2 cellular contexts compared by ENCODE assay signal in the genomic region with DNA sequence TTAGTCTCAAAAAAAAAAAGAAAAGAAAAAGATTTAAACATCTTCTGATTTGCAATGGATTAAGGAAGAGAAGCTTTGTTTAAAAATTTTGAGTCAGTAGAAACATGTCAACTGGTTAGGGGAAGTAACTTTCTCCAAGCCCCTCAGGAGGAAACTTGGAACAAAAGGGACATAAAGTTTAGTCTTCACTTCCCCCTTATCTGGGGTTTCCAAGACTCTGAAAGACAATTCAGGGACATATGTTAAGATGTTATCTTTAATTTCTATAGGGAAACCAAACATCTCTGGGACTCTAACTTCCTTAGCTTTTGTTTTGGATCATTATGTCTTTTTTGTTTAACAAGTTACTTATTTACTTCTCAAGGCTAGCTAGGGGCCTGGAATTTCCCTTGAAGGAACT.
TF ChIP-seq lines count a peak whose summit lies in the region.

No MANE protein-coding gene starts in this region.

TF ChIP-seq in K562, 482 proteins besides CTCF, POLR2A, EP300 and RAD21 (continued from another document):
- TF ChIP-seq SOX6 (IDR thresholded peaks at IDR 0.05), result peak; percentile 72

TF ChIP-seq in HEK293T, 16 proteins besides CTCF, POLR2A, EP300 and RAD21 (continued from another document):
- no peak for TF ChIP-seq FOXM1 (IDR thresholded peaks at IDR 0.05; ENCODE audit: borderline replicate concordance)
- no peak for TF ChIP-seq ZNF384 (IDR thresholded peaks at IDR 0.05)
- no peak for TF ChIP-seq BHLHE40 (IDR thresholded peaks at IDR 0.05; ENCODE audit: borderline replicate concordance)
- TF ChIP-seq L3MBTL2 (conservative IDR thresholded peaks at IDR 0.05), result no peak
- no peak for TF ChIP-seq LEF1 (IDR thresholded peaks at IDR 0.05; ENCODE audit: borderline replicate concordance)
- TF ChIP-seq FOXA1 (IDR thresholded peaks at IDR 0.05), result no peak
- TF ChIP-seq ARNT (IDR thresholded peaks at IDR 0.05), result no peak
- TF ChIP-seq HDGF (IDR thresholded peaks at IDR 0.05; ENCODE audit: borderline replicate concordance), result no peak
- no peak for TF ChIP-seq ELF4 (IDR thresholded peaks at IDR 0.05)
- no peak for TF ChIP-seq SUZ12 (IDR thresholded peaks at IDR 0.05)
- TF ChIP-seq NFRKB (IDR thresholded peaks at IDR 0.05), result no peak
- TF ChIP-seq SP1 (IDR thresholded peaks at IDR 0.05), result no peak
- no peak for TF ChIP-seq FOXK2 (IDR thresholded peaks at IDR 0.05)
- TF ChIP-seq PKNOX1 (IDR thresholded peaks at IDR 0.05), result no peak
- no peak for TF ChIP-seq CTBP1 (IDR thresholded peaks at IDR 0.05; ENCODE audit: borderline replicate concordance)
